In genomic region chr15:84955089-84955848, GRCh38 we compare ENCODE assay signal across 9 cellular contexts. TPM values are rescaled to one million over a fixed set of nuclear protein-coding genes. Genes with fewer than 3 reads are reported as not detected.
DNase-seq lines count a peak whose midpoint lies in the region; ATAC-seq and TF ChIP-seq lines count a peak whose summit lies in the region.
"Had no signal": no experiment of that assay in that cellular context is flagged by ENCODE, and none has a peak within 500 bp of the region (broad histone marks: within the 10 kb centered on the region; RNA-seq: fewer than 3 reads in every experiment).

No MANE protein-coding gene starts in this region.

- H3K36me3 Mint-ChIP-seq in CD4-positive, alpha-beta T cell (ENCODE audit: low read depth): no peaks in the 10 kb centered on the region

- RAD21 ChIA-PET in HCT116 (lab: Charles Lee; ENCODE audit: low non-redundant PET in 1 of 2, low total read pairs in 2 of 2, uncharacterized antibody in 2 of 2, unreplicated experiment in 2 of 2): interaction anchor here in 1 of 2 experiments (1.0 kb wide), 1 partner anchor 89 kb away, joined by 5 read pairs; no protein-coding TSS in a partner anchor

- H3K9me2 ChIP-seq in HCT116 (ENCODE audit: insufficient read depth): no peaks in the 10 kb centered on the region

- H3K9ac ChIP-seq in HCT116 (ENCODE audit: low read length): peak overlapping the region; percentile 13; the same call in 1 of the 2 replicates
- H3K9ac ChIP-seq: KMS-11 had no signal

- H3K36me3 ChIP-seq in HCT116 (ENCODE audit: control insufficient read depth in 1 of 2, insufficient read depth in 2 of 2, low read length in 2 of 2) (no peaks in the 10 kb centered on the region), ovary (no peaks in the 10 kb centered on the region), vagina (no peaks in the 10 kb centered on the region)

- no peaks in the 10 kb centered on the region for H3K9me3 ChIP-seq in CD4-positive, alpha-beta T cell (ENCODE audit: control insufficient read depth, low read length)
- no peaks in the 10 kb centered on the region for H3K9me3 ChIP-seq in HCT116 (ENCODE audit: control insufficient read depth in 1 of 2, insufficient read depth in 1 of 2, low read depth in 1 of 2, low read length in 2 of 2)
- no peaks in the 10 kb centered on the region for H3K9me3 ChIP-seq in ovary
- no peaks in the 10 kb centered on the region for H3K9me3 ChIP-seq in vagina

- peak; percentile 63 for ATAC-seq in CD4-positive, alpha-beta T cell (ENCODE audit: poor library complexity)
- ATAC-seq in HCT116: peak; percentile 99

- H3K27ac Mint-ChIP-seq in CD4-positive, alpha-beta T cell: no peak overlapping the region

- H3K4me3 ChIP-seq in HCT116 (replicated peaks in 1 of 2; ENCODE audit: low read depth in 1 of 2, low read length in 2 of 2): peak overlapping the region in 1 of 2 experiments; percentile 19; a peak in 2 of 4 replicates
- H3K4me3 ChIP-seq in ovary: peak overlapping the region; percentile 25
- peak overlapping the region; percentile 20 to 30 for H3K4me3 ChIP-seq in vagina

- peak; percentile 90 for TF ChIP-seq RAD21 in HCT116 (IDR thresholded peaks at IDR 0.05; ENCODE audit: low read depth)

- CTCF ChIA-PET in CD4-positive, alpha-beta T cell (lab: Charles Lee): interaction anchor here (0.5 to 2.7 kb wide), 10 partner anchors 16 to 90 kb away, joined by 3 to 22 read pairs (median 4); no protein-coding TSS in a partner anchor
- CTCF ChIA-PET in HCT116 (lab: Charles Lee): interaction anchor here (0.7 to 1.3 kb wide), 5 partner anchors 20 to 213 kb away, joined by 3 to 7 read pairs (median 3); no protein-coding TSS in a partner anchor

- H3K27me3 ChIP-seq in CD4-positive, alpha-beta T cell (ENCODE audit: control insufficient read depth, insufficient read depth, low read length): peaks cover 4% of the 10 kb centered on the region
- H3K27me3 ChIP-seq in HCT116 (ENCODE audit: insufficient read depth, low read length) (no peaks in the 10 kb centered on the region), ovary (no peaks in the 10 kb centered on the region), vagina (no peaks in the 10 kb centered on the region)

- no peaks in the 10 kb centered on the region for H4K20me1 ChIP-seq in HCT116 (ENCODE audit: insufficient read depth)

- DNase-seq in CD4-positive, alpha-beta T cell: peak; percentile 13 to 57 (median 33)
- DNase-seq in HCT116 (ENCODE audit: low read depth, low spot score) (peak; percentile 67), OCI-M1 (lab: John Stamatoyannopoulos, UW) (peak; percentile 66), foreskin melanocyte (peak; percentile 44), ovary (peak; percentile 70 to 85 (median 80)), vagina (ENCODE audit: extremely low spot score in 2 of 2) (no peak), NCI-H2029 (lab: John Stamatoyannopoulos, UW) (no peak)
- peak; percentile 3 for DNase-seq in activated gamma-delta T cell treated with anti-CD3 and anti-CD28 coated beads, Interleukin-2, amount 50 U/mL, for 16 hours (ENCODE audit: low read depth)

- H3K27ac ChIP-seq in CD4-positive, alpha-beta T cell (ENCODE audit: low read depth, low read length): no peak overlapping the region
- H3K27ac ChIP-seq in HCT116 (ENCODE audit: low read depth, low read length) (no peak overlapping the region; the same call in 1 of the 2 replicates), ovary (no peak overlapping the region), vagina (no peak overlapping the region)
- H3K27ac ChIP-seq: KMS-11 had no signal

- no peak overlapping the region for H3K4me3 Mint-ChIP-seq in CD4-positive, alpha-beta T cell

- 13 to 17% (median 14%) methylated on average over 15 of the region's 15 CpGs for WGBS in ovary, 3 donors

- peaks cover 6% of the 10 kb centered on the region for H3K4me1 Mint-ChIP-seq in CD4-positive, alpha-beta T cell (ENCODE audit: low read depth)

- peaks cover 5 to 12% of the 10 kb centered on the region in 2 experiments; a peak in 3 of 4 replicates for H3K4me1 ChIP-seq in HCT116 (ENCODE audit: control insufficient read depth in 1 of 2, insufficient read depth in 2 of 2, low read length in 2 of 2)
- peaks cover 3% of the 10 kb centered on the region for H3K4me1 ChIP-seq in ovary (ENCODE audit: insufficient read depth)
- peaks cover 11% of the 10 kb centered on the region for H3K4me1 ChIP-seq in vagina

- POLR2A ChIA-PET in CD4-positive, alpha-beta T cell (lab: Charles Lee): interaction anchor here (1.0 kb wide), 2 partner anchors 25 to 89 kb away, joined by 3 read pairs; no protein-coding TSS in a partner anchor
- POLR2A ChIA-PET in HCT116 (lab: Charles Lee): no interaction called here

- peak overlapping the region; percentile 57 for H3K4me2 ChIP-seq in HCT116 (ENCODE audit: low read length)
- H3K4me2 ChIP-seq: KMS-11 had no signal

- no peaks in the 10 kb centered on the region for H3K9me3 Mint-ChIP-seq in CD4-positive, alpha-beta T cell

- H3K79me2 ChIP-seq in HCT116 (ENCODE audit: insufficient read depth, low read length): no peaks in the 10 kb centered on the region

- TF ChIP-seq POLR2A in HCT116 (IDR thresholded peaks at IDR 0.05; ENCODE audit: borderline replicate concordance, extremely low read depth, insufficient read depth, insufficient read length) (no peak), ovary (IDR thresholded peaks at IDR 0.05) (no peak), vagina (IDR thresholded peaks at IDR 0.05) (no peak)

- TF ChIP-seq CTCF in CD4-positive, alpha-beta T cell (IDR thresholded peaks at IDR 0.05): peak; percentile 69
- peak; percentile 69 to 90 (median 82); a peak in 5 of 6 replicates for TF ChIP-seq CTCF in HCT116 (IDR thresholded peaks at IDR 0.05 in 2 of 3, conservative IDR thresholded peaks at IDR 0.05 in 1 of 3; ENCODE audit: borderline replicate concordance in 1 of 3, insufficient read depth in 1 of 3, low read depth in 2 of 3, low read length in 2 of 3)
- peak; percentile 68 to 84 (median 81) for TF ChIP-seq CTCF in ovary (IDR thresholded peaks at IDR 0.05)
- TF ChIP-seq CTCF in vagina (IDR thresholded peaks at IDR 0.05): peak; percentile 67 to 82 (median 68)

- intact Hi-C loops in CD4-positive, alpha-beta T cell (cut with DNase I, micrococcal nuclease): loop anchor here (1.0 kb wide), 1 partner anchor 89 kb away; no protein-coding TSS in a partner anchor
- intact Hi-C loops in HCT116 (cut with micrococcal nuclease): loop anchor here (1.0 kb wide), 1 partner anchor 89 kb away; no protein-coding TSS in a partner anchor
- intact Hi-C loops in ovary (cut with DNase I): loop anchor here in 3 of 4 donors (2.0 to 5.0 kb wide), 2 partner anchors 87 to 90 kb away; no protein-coding TSS in a partner anchor
- intact Hi-C loops in vagina (cut with DNase I): no loop called here

- H3K27me3 Mint-ChIP-seq in CD4-positive, alpha-beta T cell: peaks cover 6% of the 10 kb centered on the region

- peak overlapping the region; percentile 84 for H2AFZ ChIP-seq in HCT116 (ENCODE audit: low read depth, low read length, poor library complexity, severe bottlenecking)

- no TSS peak for BruUV-seq in HCT116 (replicated peaks; lab: Mats Ljungman, UMichigan)

- no peak for TF ChIP-seq EP300 in ovary (IDR thresholded peaks at IDR 0.05)

TF ChIP-seq in HCT116, 20 proteins besides CTCF, POLR2A, EP300 and RAD21:
- TF ChIP-seq ZBTB33 (IDR thresholded peaks at IDR 0.05; ENCODE audit: extremely low read depth, insufficient replicate concordance, low read length): no peak
- no peak for TF ChIP-seq MAX (IDR thresholded peaks at IDR 0.05)
- TF ChIP-seq CEBPB (IDR thresholded peaks at IDR 0.05; ENCODE audit: low read depth): no peak
- TF ChIP-seq ZFX (IDR thresholded peaks at IDR 0.05): no peak
- TF ChIP-seq ELF1 (IDR thresholded peaks at IDR 0.05; ENCODE audit: borderline replicate concordance, low read depth): no peak
- no peak for TF ChIP-seq SP1 (IDR thresholded peaks at IDR 0.05; ENCODE audit: low read depth)
- TF ChIP-seq EZH2 (IDR thresholded peaks at IDR 0.05): no peak
- no peak for TF ChIP-seq EZH2phosphoT487 (IDR thresholded peaks at IDR 0.05; ENCODE audit: borderline replicate concordance)
- no peak for TF ChIP-seq ZNF274 (IDR thresholded peaks at IDR 0.05; ENCODE audit: low read depth, low read length)
- no peak for TF ChIP-seq TCF7L2 (IDR thresholded peaks at IDR 0.05; ENCODE audit: borderline replicate concordance, extremely low read depth, insufficient read depth, insufficient read length)
- no peak for TF ChIP-seq ATF3 (IDR thresholded peaks at IDR 0.05)

RNA-seq across cellular contexts. Expression of gene PDE8A, which starts 26.4 kb away (rescaled TPM):
- 10 to 100 TPM; 29.8 to 34.3 TPM for total RNA-seq in CD4-positive, alpha-beta T cell
- total RNA-seq in HCT116 (2021; ENCODE audit: unreplicated experiment) (37.8 TPM), ovary (10 to 100 TPM; 23.7 to 61.8 (median 43.0) TPM), vagina (33.9 TPM)
- 21.4 and 22.0 TPM in 2 replicates for polyA plus RNA-seq in HCT116 (2012)
- 10 to 100 TPM; 13.8 to 33.2 TPM for polyA plus RNA-seq in ovary

Comparison
In these comparisons a context has a peak if more than half of its experiments do, and no peak if none do; other contexts are left out.
1. DNase-seq: peak in CD4-positive, alpha-beta T cell (10 of 10), HCT116 (single experiment), OCI-M1 (single experiment), activated gamma-delta T cell treated with anti-CD3 and anti-CD28 coated beads, Interleukin-2, amount 50 U/mL, for 16 hours (single experiment), foreskin melanocyte (single experiment) and ovary (5 of 5); none in vagina (0 of 2) and NCI-H2029 (single experiment).
2. Peak in every context shown above with its lines, with median percentiles within 50 percentile points of each other: CTCF ChIP-seq.